Comparison of ENCODE assay signal across 27 cellular contexts in the genomic region with DNA sequence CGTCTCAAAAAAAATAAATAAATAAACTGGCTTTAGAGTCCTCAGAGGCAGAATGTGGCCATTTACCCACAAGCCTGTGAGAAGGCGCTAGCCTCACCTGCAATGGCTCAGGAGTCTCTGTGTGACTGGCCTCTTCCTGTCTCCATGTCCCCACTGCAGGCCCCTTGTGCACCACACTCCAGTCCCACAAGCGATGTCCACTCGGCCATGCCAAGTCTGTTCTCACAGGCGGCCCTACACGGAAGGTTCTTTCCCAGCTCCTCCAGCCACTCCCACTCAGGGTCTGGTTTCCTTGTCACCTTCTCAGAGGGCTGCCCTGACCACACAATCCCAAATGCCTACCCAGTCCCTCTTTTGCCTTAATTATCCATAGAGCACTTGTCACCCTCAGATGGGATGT.
"Had no signal": no experiment of that assay in that cellular context is flagged by ENCODE, and none has a peak within 500 bp of the region (broad histone marks: within the 10 kb centered on the region; RNA-seq: fewer than 3 reads in every experiment).

No MANE protein-coding gene starts in this region.

- H3K4me1 ChIP-seq: esophagus squamous epithelium, gastroesophageal sphincter had no signal

- H3K4me3 ChIP-seq: esophagus squamous epithelium, gastroesophageal sphincter had no signal

- ATAC-seq: activated CD4-positive, CD25-positive, alpha-beta regulatory T cell treated with anti-CD3 and anti-CD28 coated beads, Interleukin-2, amount 50 U/mL, for 24 hours; activated CD8-positive, alpha-beta T cell treated with anti-CD3 and anti-CD28 coated beads for 36 hours; activated T-cell treated with anti-CD3 and anti-CD28 coated beads, Interleukin-2, amount 50 U/mL, for 4 hours; activated T-helper 17 cell treated with anti-CD3 and anti-CD28 coated beads, Interleukin-2, amount 50 U/mL, for 72 hours; effector memory CD8-positive, alpha-beta T cell; gastroesophageal sphincter had no signal

- H3K27ac Mint-ChIP-seq: activated CD8-positive, alpha-beta T cell treated with anti-CD3 and anti-CD28 coated beads for 36 hours; activated naive CD8-positive, alpha-beta T cell; activated T-helper 17 cell treated with anti-CD3 and anti-CD28 coated beads, Interleukin-2, amount 50 U/mL, for 72 hours; effector memory CD8-positive, alpha-beta T cell had no signal

- H3K27me3 Mint-ChIP-seq: activated CD8-positive, alpha-beta T cell treated with anti-CD3 and anti-CD28 coated beads for 36 hours; activated naive CD8-positive, alpha-beta T cell; activated T-helper 17 cell treated with anti-CD3 and anti-CD28 coated beads, Interleukin-2, amount 50 U/mL, for 72 hours; central memory CD8-positive, alpha-beta T cell; effector memory CD8-positive, alpha-beta T cell had no signal

- H3K9me3 ChIP-seq: esophagus squamous epithelium, gastroesophageal sphincter had no signal

- H3K27ac ChIP-seq: brain microvascular endothelial cell, epithelial cell of prostate, esophagus squamous epithelium, gastroesophageal sphincter had no signal

- H3K27me3 ChIP-seq: brain microvascular endothelial cell, esophagus squamous epithelium, gastroesophageal sphincter had no signal

- H3K9me3 Mint-ChIP-seq: activated CD8-positive, alpha-beta T cell treated with anti-CD3 and anti-CD28 coated beads for 36 hours; activated T-cell treated with anti-CD3 and anti-CD28 coated beads, Interleukin-2, amount 50 U/mL, for 4 hours; activated T-helper 17 cell treated with anti-CD3 and anti-CD28 coated beads, Interleukin-2, amount 50 U/mL, for 72 hours; central memory CD8-positive, alpha-beta T cell; effector memory CD8-positive, alpha-beta T cell had no signal

- DNase-seq: activated CD4-positive, alpha-beta T cell treated with anti-CD3 and anti-CD28 coated beads for 48 hours; activated CD4-positive, alpha-beta T cell treated with anti-CD3 and anti-CD28 coated beads, Interleukin-2, amount 50 U/mL, for 1 hour; activated CD4-positive, alpha-beta T cell treated with anti-CD3 and anti-CD28 coated beads, Interleukin-2, amount 50 U/mL, for 48 hours; activated CD8-positive, alpha-beta memory T cell treated with anti-CD3 and anti-CD28 coated beads for 24 hours; activated CD8-positive, alpha-beta T cell treated with anti-CD3 and anti-CD28 coated beads for 36 hours; activated effector memory CD4-positive, alpha-beta T cell treated with Interleukin-2 at 50 U/mL for 16 hours; activated gamma-delta T cell treated with Interleukin-2 at 50 U/mL for 16 hours; activated naive CD4-positive, alpha-beta T cell treated with anti-CD3 and anti-CD28 coated beads, Interleukin-2, amount 50 U/mL, for 16 hours; activated naive CD4-positive, alpha-beta T cell treated with Interleukin-2 at 50 U/mL for 16 hours; activated T-cell treated with anti-CD3 and anti-CD28 coated beads, Interleukin-2, amount 50 U/mL, for 4 hours; amniotic stem cell; anterior cingulate cortex; brain microvascular endothelial cell; cortex of kidney; dermis blood vessel endothelial cell; effector CD4-positive, alpha-beta T cell; effector memory CD8-positive, alpha-beta T cell; esophagus squamous epithelium; foreskin melanocyte; T-helper 1 cell; T-helper 2 cell had no signal

- H3K4me3 Mint-ChIP-seq: activated CD8-positive, alpha-beta T cell treated with anti-CD3 and anti-CD28 coated beads for 36 hours; activated naive CD8-positive, alpha-beta T cell; activated T-cell treated with anti-CD3 and anti-CD28 coated beads, Interleukin-2, amount 50 U/mL, for 4 hours; activated T-helper 17 cell treated with anti-CD3 and anti-CD28 coated beads, Interleukin-2, amount 50 U/mL, for 72 hours; central memory CD8-positive, alpha-beta T cell; effector memory CD8-positive, alpha-beta T cell had no signal
